ENCODE assay signal across 8 cellular contexts in the genomic region with DNA sequence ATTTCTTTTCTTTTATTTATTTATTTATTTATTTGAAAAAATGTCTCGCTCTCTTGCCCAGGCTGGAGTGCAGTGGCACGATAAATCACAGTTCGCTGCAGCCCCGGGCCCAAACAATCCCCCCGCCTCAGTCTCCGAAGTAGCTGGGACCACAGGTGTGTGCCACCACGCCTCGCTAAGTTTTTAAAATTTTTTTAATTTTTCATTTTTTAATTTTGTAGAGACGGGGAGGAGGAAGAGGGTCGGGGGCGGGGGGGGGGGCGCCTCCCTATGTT. TPM values are rescaled to one million over a fixed set of nuclear protein-coding genes. Genes with fewer than 3 reads are reported as not detected.
DNase-seq lines count a peak whose midpoint lies in the region; ATAC-seq, FAIRE-seq and TF ChIP-seq lines count a peak whose summit lies in the region.

No MANE protein-coding gene starts in this region.

- peaks cover 24 to 30% (median 28%) of the 10 kb centered on the region in 11 experiments for H3K36me3 ChIP-seq in BLaER1 treated with 17β-estradiol and CSF1 and Interleukin-3, amounts not matched to agents 10 nM and 100 nM
- H3K36me3 ChIP-seq in OCI-LY1 (ENCODE audit: insufficient read depth, low read length) (peaks cover 25% of the 10 kb centered on the region), endothelial cell of umbilical vein (ENCODE audit: control insufficient read depth in 2 of 2, extremely low read depth in 1 of 2, insufficient read depth in 2 of 2, low read length in 2 of 2) (no peaks in the 10 kb centered on the region), neural cell (ENCODE audit: insufficient read depth, low read length) (no peaks in the 10 kb centered on the region)

- CTCF ChIA-PET in endothelial cell of umbilical vein (lab: Charles Lee) = interaction anchor here (1.3 to 2.7 kb wide), 2 partner anchors 24 to 26 kb away, joined by 7 to 9 read pairs; a partner anchor contains a TSS

- peaks cover 0 to 9% (median 0%) of the 10 kb centered on the region in 11 experiments; a peak in 4 of 22 replicates for H4K20me1 ChIP-seq in BLaER1 treated with 17β-estradiol and CSF1 and Interleukin-3, amounts not matched to agents 10 nM and 100 nM
- no peaks in the 10 kb centered on the region for H4K20me1 ChIP-seq in OCI-LY1 (ENCODE audit: insufficient read depth, low read length)
- no peaks in the 10 kb centered on the region for H4K20me1 ChIP-seq in endothelial cell of umbilical vein (replicated peaks; ENCODE audit: control insufficient read depth, extremely low read depth, insufficient read depth, low read length)
- no peaks in the 10 kb centered on the region for H4K20me1 ChIP-seq in neural cell (ENCODE audit: insufficient read depth)

- FAIRE-seq in endothelial cell of umbilical vein (lab: Jason Lieb, UNC) = no peak

- POLR2A ChIA-PET in endothelial cell of umbilical vein (lab: Charles Lee) = interaction anchor here (0.9 kb wide), 1 partner anchor 216 kb away, joined by 4 read pairs; a partner anchor contains a TSS

- dilution Hi-C loops in endothelial cell of umbilical vein (cut with MboI; ENCODE audit: extremely low pct_ligation_motif_present, low sequenced_read_pairs) = no loop called here

- intact Hi-C loops in endothelial cell of umbilical vein (cut with micrococcal nuclease) (loop anchor here (1.0 to 2.0 kb wide), 5 partner anchors 24 to 257 kb away; a partner anchor contains a TSS), posterior vena cava (cut with DNase I) (no loop called here)

- TF ChIP-seq CTCF in OCI-LY1 (IDR thresholded peaks at IDR 0.05; ENCODE audit: low read length) = no peak
- no peak for TF ChIP-seq CTCF in endothelial cell of umbilical vein (IDR thresholded peaks at IDR 0.05; ENCODE audit: extremely low read depth in 1 of 2, insufficient read depth in 1 of 2, low read depth in 1 of 2, low read length in 2 of 2)
- TF ChIP-seq CTCF in neural cell (IDR thresholded peaks at IDR 0.05; ENCODE audit: poor library complexity, severe bottlenecking) = no peak

- peak overlapping the region; percentile 73 to 93 (median 83) for H3K4me2 ChIP-seq in BLaER1 treated with 17β-estradiol and CSF1 and Interleukin-3, amounts not matched to agents 10 nM and 100 nM
- H3K4me2 ChIP-seq in OCI-LY1 (ENCODE audit: low read length) (peak overlapping the region; percentile 84), endothelial cell of umbilical vein (ENCODE audit: insufficient read depth, low read length) (peak overlapping the region; percentile 47), neural cell (ENCODE audit: low read length) (no peak overlapping the region)

- no peak for TF ChIP-seq RAD21 in neural cell (conservative IDR thresholded peaks at IDR 0.05)

- H3K4me3 ChIP-seq in BLaER1 treated with 17β-estradiol and CSF1 and Interleukin-3, amounts not matched to agents 10 nM and 100 nM = peak overlapping the region; percentile 75 to 95 (median 82)
- H3K4me3 ChIP-seq in OCI-LY1 (ENCODE audit: low read depth, low read length, poor library complexity, severe bottlenecking) (peak overlapping the region; percentile 67), endothelial cell of umbilical vein (replicated peaks in 1 of 3; ENCODE audit: insufficient read depth in 1 of 3, low read depth in 1 of 3, low read length in 3 of 3) (peak overlapping the region in 2 of 3 experiments; percentile 79 to 99), neural cell (ENCODE audit: low read length) (peak overlapping the region; percentile 91)

- H3K9me3 ChIP-seq in BLaER1 treated with 17β-estradiol and CSF1 and Interleukin-3, amounts not matched to agents 10 nM and 100 nM (replicated peaks in 1 of 11) = no peaks in the 10 kb centered on the region
- no peaks in the 10 kb centered on the region for H3K9me3 ChIP-seq in OCI-LY1 (ENCODE audit: low read length)
- no peaks in the 10 kb centered on the region for H3K9me3 ChIP-seq in endothelial cell of umbilical vein (replicated peaks; ENCODE audit: control insufficient read depth, insufficient read depth, low read length)
- H3K9me3 ChIP-seq in neural cell (ENCODE audit: low read length) = no peaks in the 10 kb centered on the region

- H3K27ac ChIP-seq in BLaER1 treated with 17β-estradiol and CSF1 and Interleukin-3, amounts not matched to agents 10 nM and 100 nM = peak overlapping the region; percentile 54 to 83 (median 76); a peak in 20 of 22 replicates
- H3K27ac ChIP-seq in OCI-LY1 (ENCODE audit: low read depth, low read length, poor library complexity, severe bottlenecking) (peak overlapping the region; percentile 9), endothelial cell of umbilical vein (ENCODE audit: insufficient read depth, low read depth, low read length) (no peak overlapping the region), neural cell (ENCODE audit: low read length) (no peak overlapping the region)

- H3F3A ChIP-seq in OCI-LY1 (ENCODE audit: insufficient read depth, low read length) = no peaks in the 10 kb centered on the region
- no peaks in the 10 kb centered on the region for H3F3A ChIP-seq in neural cell (ENCODE audit: insufficient read depth, low read length, poor library complexity, severe bottlenecking)

- H3K27me3 ChIP-seq in BLaER1 treated with 17β-estradiol and CSF1 and Interleukin-3, amounts not matched to agents 10 nM and 100 nM = no peaks in the 10 kb centered on the region
- H3K27me3 ChIP-seq in OCI-LY1 (ENCODE audit: insufficient read depth, low read length) (no peaks in the 10 kb centered on the region), endothelial cell of umbilical vein (ENCODE audit: control insufficient read depth in 2 of 2, insufficient read depth in 2 of 2, low read length in 2 of 2) (no peaks in the 10 kb centered on the region), neural cell (ENCODE audit: insufficient read depth, low read depth, low read length) (no peaks in the 10 kb centered on the region)

- H3K9me1 ChIP-seq in endothelial cell of umbilical vein (replicated peaks; ENCODE audit: control insufficient read depth, extremely low read depth, insufficient read depth, low read length) = no peaks in the 10 kb centered on the region

- TF ChIP-seq EP300 in neural cell (conservative IDR thresholded peaks at IDR 0.05; ENCODE audit: poor library complexity, severe bottlenecking) = no peak

- DNase-seq in endothelial cell of umbilical vein (ENCODE audit: low read depth, low spot score) = peak; percentile 37
- DNase-seq in activated CD4-positive, CD25-positive, alpha-beta regulatory T cell (lab: John Stamatoyannopoulos, UW) = no peak
- no peak for DNase-seq in GF-D8 (lab: John Stamatoyannopoulos, UW)
- DNase-seq in posterior vena cava (ENCODE audit: low spot score) = no peak

- H3K9ac ChIP-seq in BLaER1 treated with 17β-estradiol and CSF1 and Interleukin-3, amounts not matched to agents 10 nM and 100 nM = peak overlapping the region; percentile 71 to 87 (median 83)
- H3K9ac ChIP-seq in OCI-LY1 (ENCODE audit: low read length) = peak overlapping the region; percentile 61
- H3K9ac ChIP-seq in endothelial cell of umbilical vein (replicated peaks; ENCODE audit: extremely low read depth, insufficient read depth, low read length) = peak overlapping the region; percentile 0
- peak overlapping the region; percentile 67 for H3K9ac ChIP-seq in neural cell (ENCODE audit: low read length)

- ATAC-seq in GM19324 (IDR thresholded peaks at IDR 0.05; ENCODE audit: low FRiP score, unreplicated experiment) = no peak

- no peak for TF ChIP-seq POLR2A in endothelial cell of umbilical vein (IDR thresholded peaks at IDR 0.05; ENCODE audit: low read depth, low read length)

- H3K79me2 ChIP-seq in OCI-LY1 (ENCODE audit: insufficient read depth, low read length) (peaks cover 17% of the 10 kb centered on the region), endothelial cell of umbilical vein (ENCODE audit: control insufficient read depth, insufficient read depth, low read length) (peaks cover 11% of the 10 kb centered on the region), neural cell (replicated peaks; ENCODE audit: insufficient read depth, low read length) (peaks cover 9% of the 10 kb centered on the region)

- H3K9me2 ChIP-seq in OCI-LY1 (ENCODE audit: low read depth, low read length) (no peaks in the 10 kb centered on the region), neural cell (ENCODE audit: insufficient read depth, low read length) (no peaks in the 10 kb centered on the region)

- no TSS peak for BruUV-seq in endothelial cell of umbilical vein (replicated peaks; lab: Mats Ljungman, UMichigan)

- H2AFZ ChIP-seq in OCI-LY1 (ENCODE audit: low read length) = peak overlapping the region; percentile 92
- H2AFZ ChIP-seq in endothelial cell of umbilical vein (ENCODE audit: low read depth, low read length) = peak overlapping the region; percentile 37
- H2AFZ ChIP-seq in neural cell (ENCODE audit: low read depth, low read length) = no peak overlapping the region

- H3K4me1 ChIP-seq in BLaER1 treated with 17β-estradiol and CSF1 and Interleukin-3, amounts not matched to agents 10 nM and 100 nM = peaks cover 14 to 24% (median 18%) of the 10 kb centered on the region in 10 experiments
- H3K4me1 ChIP-seq in OCI-LY1 (ENCODE audit: insufficient read depth, low read length, severe bottlenecking) (peaks cover 15% of the 10 kb centered on the region), endothelial cell of umbilical vein (ENCODE audit: control insufficient read depth, extremely low read depth, insufficient read depth, low read length) (peaks cover 9% of the 10 kb centered on the region)

RNA-seq across cellular contexts. Expression of a gene that starts 0.5 kb away (rescaled TPM):
- 42.9 and 52.9 TPM in 2 replicates for total RNA-seq in endothelial cell of umbilical vein
- polyA plus RNA-seq in endothelial cell of umbilical vein = 8.6 and 11.6 TPM in 2 replicates
- 10.7 and 12.3 TPM in 2 replicates for polyA plus RNA-seq in endothelial cell of umbilical vein (2011; cell fraction: cytosol; rRNA removed)
- polyA plus RNA-seq in endothelial cell of umbilical vein (2011; cell fraction: nucleus; rRNA removed) = 42.7 and 51.9 TPM in 2 replicates
- polyA plus RNA-seq in endothelial cell of umbilical vein (2012) = 23.4 and 29.9 TPM in 2 replicates
- 30.8 and 53.0 TPM in 2 replicates for polyA minus RNA-seq in endothelial cell of umbilical vein
- 20.9 TPM for polyA minus RNA-seq in endothelial cell of umbilical vein (2011; cell fraction: cytosol; rRNA and poly(A)+ RNA removed)
- polyA minus RNA-seq in endothelial cell of umbilical vein (2011; cell fraction: nucleus; rRNA and poly(A)+ RNA removed) = 36.2 and 40.0 TPM in 2 replicates
- polyA plus RNA-seq in neural cell = 64.3 and 78.8 TPM in 2 replicates
- polyA minus RNA-seq in neural cell = 70.4 and 79.1 TPM in 2 replicates
- total RNA-seq in posterior vena cava = 10 to 100 TPM; 45.1 to 51.2 TPM

RNA-seq across cellular contexts. Expression of a gene that starts 24.2 kb away (rescaled TPM):
- total RNA-seq in endothelial cell of umbilical vein (28.4 and 30.5 TPM in 2 replicates), posterior vena cava (10 to 100 TPM; 31.6 to 40.9 TPM)
- polyA plus RNA-seq in endothelial cell of umbilical vein (7.6 and 8.0 TPM in 2 replicates), neural cell (96.9 and 100 TPM in 2 replicates)
- 11.8 and 12.0 TPM in 2 replicates for polyA plus RNA-seq in endothelial cell of umbilical vein (2011; cell fraction: cytosol; rRNA removed)
- polyA plus RNA-seq in endothelial cell of umbilical vein (2011; cell fraction: nucleus; rRNA removed) = 9.6 and 11.6 TPM in 2 replicates
- 17.8 and 25.9 TPM in 2 replicates for polyA plus RNA-seq in endothelial cell of umbilical vein (2012)
- polyA minus RNA-seq in endothelial cell of umbilical vein (6.3 and 7.2 TPM in 2 replicates), neural cell (106 and 121 TPM in 2 replicates)
- 12.3 TPM for polyA minus RNA-seq in endothelial cell of umbilical vein (2011; cell fraction: cytosol; rRNA and poly(A)+ RNA removed)
- polyA minus RNA-seq in endothelial cell of umbilical vein (2011; cell fraction: nucleus; rRNA and poly(A)+ RNA removed) = 5.1 and 10.0 TPM in 2 replicates

Comparison
In these comparisons a context has a peak if more than half of its experiments do, and no peak if none do; other contexts are left out.
1. H3K27ac ChIP-seq: peak in BLaER1 treated with 17β-estradiol and CSF1 and Interleukin-3, amounts not matched to agents 10 nM and 100 nM (11 of 11) and OCI-LY1 (single experiment); none in endothelial cell of umbilical vein (single experiment) and neural cell (single experiment).
2. H3K9ac ChIP-seq: peak in every context shown above with its lines; median percentile 83 in BLaER1 treated with 17β-estradiol and CSF1 and Interleukin-3, amounts not matched to agents 10 nM and 100 nM; 67 in neural cell; 61 in OCI-LY1; 0 in endothelial cell of umbilical vein.
3. Peak in every context shown above with its lines, with median percentiles within 50 percentile points of each other: H3K4me3 ChIP-seq.